16 cellular contexts compared by ENCODE assay signal in genomic region chr2:72165792-72166191, GRCh38. TPM values are rescaled to one million over a fixed set of nuclear protein-coding genes. Genes with fewer than 3 reads are reported as not detected.
"Had no signal": no experiment of that assay in that cellular context is flagged by ENCODE, and none has a peak within 500 bp of the region (broad histone marks: within the 10 kb centered on the region; RNA-seq: fewer than 3 reads in every experiment).

No MANE protein-coding gene starts in this region.

- H3K9me3 ChIP-seq: esophagus muscularis mucosa, neutrophil, sigmoid colon, thoracic aorta, upper lobe of right lung had no signal

- ATAC-seq: activated naive CD8-positive, alpha-beta T cell treated with anti-CD3 and anti-CD28 coated beads, Interleukin-2, amount 50 U/mL, for 24 hours; natural killer cell; upper lobe of right lung had no signal

- H3K36me3 ChIP-seq: esophagus muscularis mucosa, left ventricle myocardium inferior, neutrophil, sigmoid colon, thoracic aorta, upper lobe of right lung had no signal

- H3K9ac ChIP-seq: parathyroid adenoma had no signal

- H3K4me3 Mint-ChIP-seq: activated naive CD8-positive, alpha-beta T cell treated with anti-CD3 and anti-CD28 coated beads, Interleukin-2, amount 50 U/mL, for 24 hours; memory B cell; natural killer cell had no signal

- H3K27ac Mint-ChIP-seq: activated naive CD8-positive, alpha-beta T cell treated with anti-CD3 and anti-CD28 coated beads, Interleukin-2, amount 50 U/mL, for 24 hours; memory B cell; natural killer cell had no signal

- H3K4me1 Mint-ChIP-seq: activated naive CD8-positive, alpha-beta T cell treated with anti-CD3 and anti-CD28 coated beads, Interleukin-2, amount 50 U/mL, for 24 hours; memory B cell; natural killer cell had no signal

- H3K36me3 Mint-ChIP-seq: memory B cell, natural killer cell had no signal

- H3K9me3 Mint-ChIP-seq: activated naive CD8-positive, alpha-beta T cell treated with anti-CD3 and anti-CD28 coated beads, Interleukin-2, amount 50 U/mL, for 24 hours; natural killer cell had no signal

- H3K79me2 ChIP-seq: hepatocyte, parathyroid adenoma had no signal

- H3K4me1 ChIP-seq: esophagus muscularis mucosa, left ventricle myocardium inferior, sigmoid colon, upper lobe of right lung had no signal

- H3K27me3 ChIP-seq: esophagus muscularis mucosa, upper lobe of right lung had no signal

- H3K4me2 ChIP-seq: hepatocyte had no signal

- H2AFZ ChIP-seq: hepatocyte, parathyroid adenoma had no signal

- H3K27ac ChIP-seq: esophagus muscularis mucosa, hepatocyte, left ventricle myocardium inferior, neutrophil, parathyroid adenoma, sigmoid colon, thoracic aorta, upper lobe of right lung had no signal

- DNase-seq: activated CD4-positive, CD25-positive, alpha-beta regulatory T cell treated with anti-CD3 and anti-CD28 coated beads, Interleukin-2, amount 50 U/mL, for 72 hours; activated naive CD4-positive, alpha-beta T cell; activated naive CD8-positive, alpha-beta T cell treated with anti-CD3 and anti-CD28 coated beads, Interleukin-2, amount 50 U/mL, for 24 hours; activated T-cell treated with anti-CD3 and anti-CD28 coated beads for 4 hours; left ventricle myocardium inferior; natural killer cell; sigmoid colon; stimulated activated CD4-positive, alpha-beta T cell treated with anti-CD3 and anti-CD28 coated beads, Interleukin-1b, Interleukin-23, amount 100 ng/mL, for 48 hours; T-helper 9 cell; upper lobe of right lung had no signal

- H3K4me3 ChIP-seq: esophagus muscularis mucosa, hepatocyte, left ventricle myocardium inferior, sigmoid colon, thoracic aorta, upper lobe of right lung had no signal

RNA-seq across cellular contexts. Expression of gene CYP26B1, which starts 18.1 kb away (rescaled TPM):
- total RNA-seq: natural killer cell had no signal
